In genomic region chr16:9094008-9094846, GRCh38 we compare ENCODE assay signal across 1 cellular context.
A peak's percentile ranks its signal among the peaks of the same experiment; 100 is the strongest.
TF ChIP-seq lines count a peak whose summit lies in the region.

No MANE protein-coding gene starts in this region.

TF ChIP-seq in K562, 482 proteins besides CTCF, POLR2A, EP300 and RAD21 (continued from another document):
- TF ChIP-seq ATF2 (CRISPR knock-in tag; IDR thresholded peaks at IDR 0.05) (no peak), EZH2 (IDR thresholded peaks at IDR 0.05; ENCODE audit: borderline replicate concordance, low read depth, low read length) (no peak), RBFOX2 (IDR thresholded peaks at IDR 0.05; ENCODE audit: low read depth, low read length) (peak; percentile 66), PRDM10 (IDR thresholded peaks at IDR 0.05; ENCODE audit: partially characterized antibody) (peak; percentile 49), SMC3 (conservative IDR thresholded peaks at IDR 0.05; ENCODE audit: insufficient read depth, low read depth, low read length) (no peak), KLF16 (IDR thresholded peaks at IDR 0.05) (no peak), EGR1 (conservative IDR thresholded peaks at IDR 0.05) (no peak)
